ENCODE assay signal across 9 cellular contexts in genomic region chr6:27668442-27669275, GRCh38.
DNase-seq lines count a peak whose midpoint lies in the region; ATAC-seq, FAIRE-seq and TF ChIP-seq lines count a peak whose summit lies in the region.
"Had no signal": no experiment of that assay in that cellular context is flagged by ENCODE, and none has a peak within 500 bp of the region (broad histone marks: within the 10 kb centered on the region; RNA-seq: fewer than 3 reads in every experiment).

No MANE protein-coding gene starts in this region.

- BruUV-seq in Panc1 (replicated peaks; lab: Mats Ljungman, UMichigan): TSS peak; percentile 95
- no TSS peak for BruUV-seq in GM12878 (replicated peaks; lab: Mats Ljungman, UMichigan)

- H3K4me2 ChIP-seq in GM12878 (ENCODE audit: control insufficient read depth, insufficient read depth): peak overlapping the region; percentile 88

- TF ChIP-seq CTCF in Panc1 (IDR thresholded peaks at IDR 0.05): no peak
- TF ChIP-seq CTCF in GM12878 (IDR thresholded peaks at IDR 0.05 in 2 of 3, conservative IDR thresholded peaks at IDR 0.05 in 1 of 3; ENCODE audit: control insufficient read depth in 2 of 3, extremely low read depth in 1 of 3, insufficient read depth in 1 of 3, low read depth in 3 of 3, low read length in 3 of 3): no peak
- no peak for TF ChIP-seq CTCF in type B pancreatic cell (conservative IDR thresholded peaks at IDR 0.05)

- RAD21 ChIA-PET in GM12878 (lab: Charles Lee; ENCODE audit: unreplicated experiment): interaction anchor here (0.5 to 1.6 kb wide), 3 partner anchors 20 to 85 kb away, joined by 3 to 4 read pairs (median 4); no protein-coding TSS in a partner anchor

- peak overlapping the region; percentile 64 for H2AFZ ChIP-seq in GM12878 (ENCODE audit: control insufficient read depth, low read depth, low read length)

- H3K27ac Mint-ChIP-seq in memory B cell (peak overlapping the region; percentile 84), type B pancreatic cell (peak overlapping the region; percentile 70)

- peak overlapping the region; percentile 33 for H3K9ac ChIP-seq in GM12878 (ENCODE audit: control insufficient read depth, insufficient read depth, low read length)

- peaks cover 16% of the 10 kb centered on the region for H3K4me1 ChIP-seq in Panc1 (ENCODE audit: control insufficient read depth, insufficient read depth, low read length)
- peaks cover 11% of the 10 kb centered on the region for H3K4me1 ChIP-seq in GM12878 (ENCODE audit: control insufficient read depth, insufficient read depth, low read length)
- H3K4me1 ChIP-seq: SJCRH30 had no signal

- H3K36me3 ChIP-seq in Panc1 (ENCODE audit: control insufficient read depth, insufficient read depth, low read length) (no peaks in the 10 kb centered on the region), GM12878 (ENCODE audit: control insufficient read depth in 2 of 2, insufficient read depth in 2 of 2, low read length in 1 of 2) (no peaks in the 10 kb centered on the region)
- H3K36me3 ChIP-seq: SJCRH30 had no signal

- H3K27me3 Mint-ChIP-seq in memory B cell (peaks cover 31% of the 10 kb centered on the region), type B pancreatic cell (peaks cover 77% of the 10 kb centered on the region)

- WGBS in GM12878 (ENCODE audit: insufficient coverage, insufficient replicate concordance, low lambda C conversion rate, missing lambda C conversion rate): under 1% methylated on average over 35 of the region's 35 CpGs

- H4K20me1 ChIP-seq in GM12878 (ENCODE audit: control insufficient read depth, insufficient read depth): no peaks in the 10 kb centered on the region

- H3K4me3 Mint-ChIP-seq in memory B cell (no peak overlapping the region), type B pancreatic cell (peak overlapping the region; percentile 84)

- FAIRE-seq in GM12878 (lab: Jason Lieb, UNC): no peak

- peak overlapping the region; percentile 31 for H3K27ac ChIP-seq in Panc1 (ENCODE audit: low read length)
- no peak overlapping the region for H3K27ac ChIP-seq in GM12878 (ENCODE audit: control insufficient read depth, insufficient read depth)
- H3K27ac ChIP-seq: SJCRH30 had no signal

- H3K9me3 Mint-ChIP-seq in memory B cell: peaks cover 14% of the 10 kb centered on the region
- H3K9me3 Mint-ChIP-seq in type B pancreatic cell: no peaks in the 10 kb centered on the region

- ATAC-seq in Panc1 (peak; percentile 78), GM12878 (peak; percentile 61), memory B cell (ENCODE audit: low read depth) (no peak)

- no peak for TF ChIP-seq RAD21 in GM12878 (IDR thresholded peaks at IDR 0.05; ENCODE audit: insufficient read depth, low read depth, low read length)

- H3K27me3 ChIP-seq in Panc1 (ENCODE audit: control insufficient read depth, insufficient read depth, low read length) (no peaks in the 10 kb centered on the region), GM12878 (replicated peaks in 1 of 2; ENCODE audit: control insufficient read depth in 2 of 2, insufficient read depth in 2 of 2, low read length in 1 of 2) (no peaks in the 10 kb centered on the region)
- H3K27me3 ChIP-seq: SJCRH30 had no signal

- DNase-seq in D341Med (ENCODE audit: low spot score) (peak; percentile 55), HT-29 (ENCODE audit: low spot score) (peak; percentile 86), Panc1 (ENCODE audit: low read depth, low spot score) (peak; percentile 94), GM12878 (ENCODE audit: low read depth, low spot score) (no peak), memory B cell (ENCODE audit: low spot score in 2 of 2) (no peak), type B pancreatic cell (ENCODE audit: extremely low spot score, unreplicated experiment) (no peak), epidermal melanocyte (ENCODE audit: insufficient read length, low spot score) (no peak), NCI-H128 (lab: John Stamatoyannopoulos, UW; ENCODE audit: unreplicated experiment) (no peak)

- no peak for TF ChIP-seq POLR2A in GM12878 (IDR thresholded peaks at IDR 0.05; ENCODE audit: low read depth, low read length)

- H3K9me3 ChIP-seq in Panc1 (ENCODE audit: control insufficient read depth, insufficient read depth, low read depth, low read length) (no peaks in the 10 kb centered on the region), GM12878 (replicated peaks; ENCODE audit: control insufficient read depth, insufficient read depth, low read length) (peaks cover 2% of the 10 kb centered on the region; the same call in 2 of the 3 replicates)
- H3K9me3 ChIP-seq: SJCRH30 had no signal

- intact Hi-C loops in Panc1 (cut with micrococcal nuclease; ENCODE audit: unreplicated experiment): no loop called here
- intact Hi-C loops in GM12878 (cut with micrococcal nuclease; ENCODE audit: unreplicated experiment): no loop called here

- in situ Hi-C loops in Panc1 (cut with HindIII; ENCODE audit: low pct_unique_long_range_greater_than_20kb, low sequenced_read_pairs): no loop called here
- in situ Hi-C loops in GM12878 (cut with MboI): no loop called here

- CTCF ChIA-PET in Panc1 (lab: Charles Lee) (interaction anchor here (0.5 to 0.6 kb wide), 2 partner anchors 505 to 534 kb away, joined by 4 read pairs; no protein-coding TSS in a partner anchor), GM12878 (lab: Yijun Ruan, JAX) (interaction anchor here (1.0 to 2.5 kb wide), 5 partner anchors 18 to 129 kb away, joined by 3 to 10 read pairs (median 4); no protein-coding TSS in a partner anchor)

- H3K4me1 Mint-ChIP-seq in memory B cell: peaks cover 8% of the 10 kb centered on the region
- H3K4me1 Mint-ChIP-seq in type B pancreatic cell (ENCODE audit: unreplicated experiment): peaks cover 35% of the 10 kb centered on the region

- POLR2A ChIA-PET in Panc1 (lab: Charles Lee) (interaction anchor here (0.6 kb wide), 2 partner anchors 51 to 573 kb away, joined by 3 to 9 read pairs; no protein-coding TSS in a partner anchor), GM12878 (lab: Charles Lee) (interaction anchor here (1.1 to 1.8 kb wide), 2 partner anchors 19 to 84 kb away, joined by 3 read pairs; no protein-coding TSS in a partner anchor)

- H3K79me2 ChIP-seq in GM12878 (ENCODE audit: control insufficient read depth, insufficient read depth, low read length): no peaks in the 10 kb centered on the region

- TF ChIP-seq EP300 in GM12878 (IDR thresholded peaks at IDR 0.05; ENCODE audit: borderline replicate concordance in 1 of 2, control insufficient read depth in 1 of 2, low read depth in 2 of 2, low read length in 2 of 2): no peak

- H3K36me3 Mint-ChIP-seq in memory B cell (peaks cover 5% of the 10 kb centered on the region), type B pancreatic cell (no peaks in the 10 kb centered on the region)

- SMC1A ChIA-PET in GM12878 (lab: Charles Lee; ENCODE audit: uncharacterized antibody, unreplicated experiment): interaction anchor here (0.8 to 3.4 kb wide), 7 partner anchors 8 to 442 kb away, joined by 3 to 12 read pairs (median 3); no protein-coding TSS in a partner anchor

- peak overlapping the region; percentile 63 to 86 for H3K4me3 ChIP-seq in Panc1 (ENCODE audit: low read depth in 2 of 2, low read length in 2 of 2)
- peak overlapping the region; percentile 67 for H3K4me3 ChIP-seq in GM12878
- H3K4me3 ChIP-seq: SJCRH30 had no signal

TF ChIP-seq in GM12878, 131 proteins besides CTCF, POLR2A, EP300 and RAD21 (continues in another document):
- TF ChIP-seq JUNB (IDR thresholded peaks at IDR 0.05): no peak
- TF ChIP-seq ATF3 (IDR thresholded peaks at IDR 0.05; ENCODE audit: borderline replicate concordance, extremely low read depth, low read depth, low read length): no peak
- TF ChIP-seq NRF1 (conservative IDR thresholded peaks at IDR 0.05; ENCODE audit: low read depth, low read length): no peak
- TF ChIP-seq IKZF1 (conservative IDR thresholded peaks at IDR 0.05): peak; percentile 20; the same call in 1 of the 2 replicates
- no peak for TF ChIP-seq STAT1 (conservative IDR thresholded peaks at IDR 0.05)
- TF ChIP-seq, protein P1, sequence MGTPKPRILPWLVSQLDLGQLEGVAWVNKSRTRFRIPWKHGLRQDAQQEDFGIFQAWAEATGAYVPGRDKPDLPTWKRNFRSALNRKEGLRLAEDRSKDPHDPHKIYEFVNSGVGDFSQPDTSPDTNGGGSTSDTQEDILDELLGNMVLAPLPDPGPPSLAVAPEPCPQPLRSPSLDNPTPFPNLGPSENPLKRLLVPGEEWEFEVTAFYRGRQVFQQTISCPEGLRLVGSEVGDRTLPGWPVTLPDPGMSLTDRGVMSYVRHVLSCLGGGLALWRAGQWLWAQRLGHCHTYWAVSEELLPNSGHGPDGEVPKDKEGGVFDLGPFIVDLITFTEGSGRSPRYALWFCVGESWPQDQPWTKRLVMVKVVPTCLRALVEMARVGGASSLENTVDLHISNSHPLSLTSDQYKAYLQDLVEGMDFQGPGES (IDR thresholded peaks at IDR 0.05): no peak
- TF ChIP-seq ZNF622 (IDR thresholded peaks at IDR 0.05): no peak
- no peak for TF ChIP-seq ZNF207 (IDR thresholded peaks at IDR 0.05; ENCODE audit: borderline replicate concordance)
- TF ChIP-seq TCF7 (IDR thresholded peaks at IDR 0.05; ENCODE audit: borderline replicate concordance): no peak
- TF ChIP-seq ZNF217 (IDR thresholded peaks at IDR 0.05): peak; percentile 93
- no peak for TF ChIP-seq HDGF (IDR thresholded peaks at IDR 0.05)
- no peak for TF ChIP-seq PAX8 (IDR thresholded peaks at IDR 0.05)
- no peak for TF ChIP-seq HDAC6 (IDR thresholded peaks at IDR 0.05; ENCODE audit: unreplicated experiment)
- TF ChIP-seq MEF2B (IDR thresholded peaks at IDR 0.05; ENCODE audit: partially characterized antibody, poor library complexity, severe bottlenecking): no peak

Comparison
In these comparisons a context has a peak if more than half of its experiments do, and no peak if none do; other contexts are left out.
1. DNase-seq: peak in D341Med (single experiment), HT-29 (single experiment) and Panc1 (single experiment); none in GM12878 (single experiment), memory B cell (0 of 2), type B pancreatic cell (single experiment), epidermal melanocyte (single experiment) and NCI-H128 (single experiment).